Comparison of ENCODE assay signal across 14 cellular contexts in the genomic region with DNA sequence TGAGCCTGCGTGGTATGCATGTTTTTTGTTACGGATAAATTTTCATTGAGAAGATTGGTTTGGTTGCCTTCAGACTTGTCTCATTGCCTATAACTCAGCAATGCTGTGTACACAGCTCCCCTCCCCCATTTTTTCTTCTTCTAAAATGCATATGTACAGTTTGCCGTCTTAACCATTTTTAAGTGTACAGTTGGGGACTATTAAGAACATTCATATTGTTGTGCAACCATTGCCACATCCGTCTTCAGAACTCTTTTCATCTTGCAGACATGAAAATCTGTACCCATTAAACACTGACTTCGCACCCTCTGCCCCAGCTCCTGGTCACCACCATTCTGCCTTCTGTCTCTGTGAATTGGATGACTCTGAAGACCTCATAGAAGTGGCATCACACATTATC.
"Had no signal": no experiment of that assay in that cellular context is flagged by ENCODE, and none has a peak within 500 bp of the region (broad histone marks: within the 10 kb centered on the region; RNA-seq: fewer than 3 reads in every experiment).

No MANE protein-coding gene starts in this region.

- H3K27ac Mint-ChIP-seq: activated CD4-positive, alpha-beta memory T cell treated with anti-CD3 and anti-CD28 coated beads for 36 hours; stimulated activated memory B cell treated with anti-CD40 and anti-IgM and Interleukin-4, amounts not matched to agents 10 μg/mL and 1 μg/mL and 100 μg/mL, for 72 hours had no signal

- H3K4me3 Mint-ChIP-seq: activated CD4-positive, alpha-beta memory T cell treated with anti-CD3 and anti-CD28 coated beads for 36 hours; dendritic cell treated with granulocyte-macrophage colony-stimulating factor and Interleukin-4, amounts not matched to agents 40 ng/mL and 50 ng/mL, for 4 days; memory B cell; stimulated activated memory B cell treated with anti-CD40 and anti-IgM and Interleukin-4, amounts not matched to agents 10 μg/mL and 1 μg/mL and 100 μg/mL, for 72 hours had no signal

- H3K27me3 Mint-ChIP-seq: activated CD4-positive, alpha-beta memory T cell treated with anti-CD3 and anti-CD28 coated beads for 36 hours; dendritic cell treated with granulocyte-macrophage colony-stimulating factor and Interleukin-4, amounts not matched to agents 40 ng/mL and 50 ng/mL, for 4 days; stimulated activated memory B cell treated with anti-CD40 and anti-IgM and Interleukin-4, amounts not matched to agents 10 μg/mL and 1 μg/mL and 100 μg/mL, for 72 hours had no signal

- DNase-seq: activated naive CD4-positive, alpha-beta T cell treated with anti-CD3 and anti-CD28 coated beads, Interleukin-2, amount 50 U/mL, for 16 hours; activated T-cell treated with anti-CD3 and anti-CD28 coated beads for 4 hours; amniotic stem cell; effector memory CD4-positive, alpha-beta T cell; esophagus squamous epithelium; kidney glomerular epithelial cell; naive B cell; stimulated activated CD4-positive, alpha-beta T cell treated with anti-CD3 and anti-CD28 coated beads, Interleukin-4, amount 100 ng/mL, for 24 hours; SW 1271; T-helper 2 cell had no signal
